ENCODE assay signal across 20 cellular contexts in the genomic region with DNA sequence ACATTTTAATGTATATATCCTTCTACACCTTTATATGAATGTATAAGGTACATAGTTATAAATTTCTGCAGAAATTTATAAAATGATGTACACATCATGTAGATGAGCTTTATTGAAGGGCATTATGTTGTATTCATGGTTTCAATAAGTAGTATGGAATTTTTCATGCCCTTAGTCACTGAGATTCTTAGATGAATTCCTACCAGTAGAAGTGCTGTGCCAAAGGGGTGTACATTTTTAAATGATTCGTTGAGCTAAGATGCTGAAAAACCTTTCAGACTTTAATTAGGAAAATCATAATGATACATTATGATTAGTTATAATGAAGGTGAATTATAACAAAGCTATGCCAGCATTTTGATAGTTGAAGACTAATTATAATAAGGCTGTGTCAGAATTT.
DNase-seq lines count a peak whose midpoint lies in the region; ATAC-seq and TF ChIP-seq lines count a peak whose summit lies in the region.
"Had no signal": no experiment of that assay in that cellular context is flagged by ENCODE, and none has a peak within 500 bp of the region (broad histone marks: within the 10 kb centered on the region; RNA-seq: fewer than 3 reads in every experiment).

No MANE protein-coding gene starts in this region.

- DNase-seq in AG09319 (ENCODE audit: extremely low read depth, low read depth) (no peak), GM23248 (peak; percentile 52), choroid plexus epithelial cell (ENCODE audit: low read depth) (peak; percentile 25), retinal pigment epithelial cell (ENCODE audit: low read depth) (no peak), DMS 273 treated with DMSO at 0.1 percent for 48 hours (lab: John Stamatoyannopoulos, UW) (no peak), mammary epithelial cell (no peak), DMS114 treated with DMSO at 0.1 percent for 48 hours (lab: John Stamatoyannopoulos, UW; ENCODE audit: unreplicated experiment) (no peak)
- DNase-seq: Calu3; CD8-positive, alpha-beta T cell; DMS79; HCEC 1CT; KBM-7; NCI-H1105 treated with DMSO at 0.1 percent for 48 hours; NCI-H1694; NCI-H2081 treated with DMSO at 0.1 percent for 48 hours; Peyer's patch had no signal

- CTCF ChIA-PET in mammary epithelial cell (lab: Charles Lee; ENCODE audit: low non-redundant PET) = no interaction called here

- H4K20me1 ChIP-seq in GM23248 (ENCODE audit: insufficient read depth) (no peaks in the 10 kb centered on the region), mammary epithelial cell (ENCODE audit: insufficient read depth, low read length) (no peaks in the 10 kb centered on the region)

- H3K4me3 ChIP-seq in GM23248 (no peak overlapping the region), choroid plexus epithelial cell (ENCODE audit: low read depth, low read length) (no peak overlapping the region), retinal pigment epithelial cell (ENCODE audit: low read length) (no peak overlapping the region), mammary epithelial cell (replicated peaks in 1 of 3; ENCODE audit: insufficient read depth in 1 of 3, low read depth in 2 of 3, low read length in 3 of 3) (no peak overlapping the region)
- H3K4me3 ChIP-seq: BLaER1 treated with 17β-estradiol and CSF1 and Interleukin-3, amounts not matched to agents 10 nM and 100 nM; GM23338; Peyer's patch had no signal

- H2AFZ ChIP-seq in GM23248 (no peak overlapping the region), mammary epithelial cell (ENCODE audit: low read depth, low read length) (no peak overlapping the region)
- H2AFZ ChIP-seq: GM23338 had no signal

- H3K9ac ChIP-seq in GM23248 (no peak overlapping the region), mammary epithelial cell (ENCODE audit: insufficient read depth, low read length) (no peak overlapping the region)
- H3K9ac ChIP-seq: BLaER1 treated with 17β-estradiol and CSF1 and Interleukin-3, amounts not matched to agents 10 nM and 100 nM had no signal

- no peaks in the 10 kb centered on the region for H3F3A ChIP-seq in GM23248 (ENCODE audit: insufficient read depth)

- intact Hi-C loops in mammary epithelial cell (cut with micrococcal nuclease) = no loop called here

- H3K36me3 ChIP-seq in GM23248 (ENCODE audit: low read depth) (peaks cover 9% of the 10 kb centered on the region), mammary epithelial cell (ENCODE audit: insufficient read depth, low read length) (peaks cover 19% of the 10 kb centered on the region)

- no peak for ATAC-seq in GM21381 (IDR thresholded peaks at IDR 0.05; ENCODE audit: unreplicated experiment)
- ATAC-seq: CD8-positive, alpha-beta T cell; GM23338; Right ventricle myocardium inferior had no signal

- H3K79me2 ChIP-seq in GM23248 (ENCODE audit: insufficient read depth) (no peaks in the 10 kb centered on the region), mammary epithelial cell (ENCODE audit: insufficient read depth, low read length) (no peaks in the 10 kb centered on the region)

- no peaks in the 10 kb centered on the region for H3K9me2 ChIP-seq in GM23248 (ENCODE audit: insufficient read depth)

- BruUV-seq in mammary epithelial cell (replicated peaks; lab: Mats Ljungman, UMichigan) = no TSS peak

- dilution Hi-C loops in mammary epithelial cell (cut with HindIII; ENCODE audit: low sequenced_read_pairs) = no loop called here

- H3K4me2 ChIP-seq in GM23248 (ENCODE audit: unreplicated experiment) (no peak overlapping the region), mammary epithelial cell (ENCODE audit: insufficient read depth, low read depth, low read length) (no peak overlapping the region)
- H3K4me2 ChIP-seq: BLaER1 treated with 17β-estradiol and CSF1 and Interleukin-3, amounts not matched to agents 10 nM and 100 nM; GM23338 had no signal

- TF ChIP-seq CTCF in AG09319 (IDR thresholded peaks at IDR 0.05; ENCODE audit: low read depth, low read length) (peak; percentile 11), choroid plexus epithelial cell (conservative IDR thresholded peaks at IDR 0.05; ENCODE audit: low read depth, low read length) (peak; percentile 33), retinal pigment epithelial cell (conservative IDR thresholded peaks at IDR 0.05; ENCODE audit: low read depth, low read length) (peak; percentile 28), mammary epithelial cell (conservative IDR thresholded peaks at IDR 0.05 in 1 of 2, IDR thresholded peaks at IDR 0.05 in 1 of 2; ENCODE audit: extremely low read depth in 1 of 2, insufficient read depth in 1 of 2, low read depth in 1 of 2, low read length in 2 of 2) (no peak)

- H3K27ac ChIP-seq in GM23248 (no peak overlapping the region), mammary epithelial cell (ENCODE audit: insufficient read depth, low read depth, low read length) (no peak overlapping the region)
- H3K27ac ChIP-seq: BLaER1 treated with 17β-estradiol and CSF1 and Interleukin-3, amounts not matched to agents 10 nM and 100 nM; Peyer's patch had no signal

- 86 to 91% methylated on average over 1 of the region's 1 CpG for WGBS in GM23248 (ENCODE audit: low coverage in 1 of 2, low lambda C conversion rate in 2 of 2, missing lambda C conversion rate in 2 of 2), 2 experiments
- WGBS in mammary epithelial cell (ENCODE audit: low coverage, missing lambda C conversion rate) = 47% methylated on average over 1 of the region's 1 CpG

- H3K4me1 ChIP-seq in GM23248 (ENCODE audit: insufficient read depth) = no peaks in the 10 kb centered on the region
- H3K4me1 ChIP-seq in mammary epithelial cell (ENCODE audit: insufficient read depth, low read length) = no peaks in the 10 kb centered on the region
- H3K4me1 ChIP-seq: BLaER1 treated with 17β-estradiol and CSF1 and Interleukin-3, amounts not matched to agents 10 nM and 100 nM; Peyer's patch had no signal

- in situ Hi-C loops in GM23248 (cut with MboI) = no loop called here
- in situ Hi-C loops in mammary epithelial cell (cut with MboI; ENCODE audit: low sequenced_read_pairs in 2 of 2) = no loop called here

- no peaks in the 10 kb centered on the region for H3K9me3 ChIP-seq in GM23248 (ENCODE audit: low read depth)
- no peaks in the 10 kb centered on the region for H3K9me3 ChIP-seq in mammary epithelial cell (replicated peaks; ENCODE audit: insufficient read depth, low read length)
- H3K9me3 ChIP-seq: BLaER1 treated with 17β-estradiol and CSF1 and Interleukin-3, amounts not matched to agents 10 nM and 100 nM; Peyer's patch had no signal

- no peaks in the 10 kb centered on the region for H3K27me3 ChIP-seq in GM23248 (replicated peaks; ENCODE audit: insufficient read depth)
- no peaks in the 10 kb centered on the region for H3K27me3 ChIP-seq in mammary epithelial cell (ENCODE audit: insufficient read depth, low read length)
- H3K27me3 ChIP-seq: BLaER1 treated with 17β-estradiol and CSF1 and Interleukin-3, amounts not matched to agents 10 nM and 100 nM; Peyer's patch had no signal

Comparison
In these comparisons a context has a peak if more than half of its experiments do, and no peak if none do; other contexts are left out.
1. DNase-seq: peak in GM23248 (single experiment) and choroid plexus epithelial cell (single experiment); none in AG09319 (single experiment), retinal pigment epithelial cell (single experiment), DMS 273 treated with DMSO at 0.1 percent for 48 hours (single experiment), mammary epithelial cell (single experiment) and DMS114 treated with DMSO at 0.1 percent for 48 hours (single experiment).
2. CTCF ChIP-seq: peak in AG09319 (single experiment), choroid plexus epithelial cell (single experiment) and retinal pigment epithelial cell (single experiment); none in mammary epithelial cell (0 of 2).